Comparison of ENCODE assay signal across 1 cellular context in the genomic region with DNA sequence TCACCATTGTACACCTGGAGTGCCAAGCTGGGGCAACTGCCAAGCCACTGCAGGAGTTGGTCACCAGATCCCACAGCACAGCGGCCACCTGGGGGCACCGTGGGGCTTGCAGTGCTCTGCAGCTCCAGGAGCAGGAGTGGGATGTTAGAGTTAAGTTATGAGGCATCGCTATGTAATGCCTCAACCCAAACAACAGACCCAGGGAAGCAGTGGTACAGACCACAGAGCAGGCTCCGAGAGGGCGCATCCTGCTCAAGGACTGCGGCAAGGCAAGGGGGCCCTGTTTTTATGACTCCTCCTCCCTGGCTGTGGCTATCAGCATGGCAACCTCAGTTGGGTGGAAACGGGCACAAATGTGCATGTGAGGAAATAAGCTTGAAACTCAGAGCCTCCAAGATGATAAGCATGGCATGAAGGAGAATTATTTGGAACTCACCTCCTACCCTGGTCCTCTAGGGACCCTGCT.
TF ChIP-seq lines count a peak whose summit lies in the region.

No MANE protein-coding gene starts in this region.

TF ChIP-seq in GM23338, 12 proteins besides CTCF, POLR2A, EP300 and RAD21 (continued from another document):
- TF ChIP-seq ZNF462 (CRISPR knock-in tag; IDR thresholded peaks at IDR 0.05) (no peak), EZH2 (IDR thresholded peaks at IDR 0.05; ENCODE audit: low read depth, unreplicated experiment) (no peak), EZH2phosphoT487 (IDR thresholded peaks at IDR 0.05; ENCODE audit: unreplicated experiment) (no peak), POLR2AphosphoS5 (IDR thresholded peaks at IDR 0.05; ENCODE audit: low read depth) (no peak), CREB1 (CRISPR knock-in tag; IDR thresholded peaks at IDR 0.05; ENCODE audit: low read depth) (no peak), REST (IDR thresholded peaks at IDR 0.05; ENCODE audit: unreplicated experiment) (no peak), ETS1 (IDR thresholded peaks at IDR 0.05) (no peak)
